Comparison of ENCODE assay signal across 2 cellular contexts in the genomic region with DNA sequence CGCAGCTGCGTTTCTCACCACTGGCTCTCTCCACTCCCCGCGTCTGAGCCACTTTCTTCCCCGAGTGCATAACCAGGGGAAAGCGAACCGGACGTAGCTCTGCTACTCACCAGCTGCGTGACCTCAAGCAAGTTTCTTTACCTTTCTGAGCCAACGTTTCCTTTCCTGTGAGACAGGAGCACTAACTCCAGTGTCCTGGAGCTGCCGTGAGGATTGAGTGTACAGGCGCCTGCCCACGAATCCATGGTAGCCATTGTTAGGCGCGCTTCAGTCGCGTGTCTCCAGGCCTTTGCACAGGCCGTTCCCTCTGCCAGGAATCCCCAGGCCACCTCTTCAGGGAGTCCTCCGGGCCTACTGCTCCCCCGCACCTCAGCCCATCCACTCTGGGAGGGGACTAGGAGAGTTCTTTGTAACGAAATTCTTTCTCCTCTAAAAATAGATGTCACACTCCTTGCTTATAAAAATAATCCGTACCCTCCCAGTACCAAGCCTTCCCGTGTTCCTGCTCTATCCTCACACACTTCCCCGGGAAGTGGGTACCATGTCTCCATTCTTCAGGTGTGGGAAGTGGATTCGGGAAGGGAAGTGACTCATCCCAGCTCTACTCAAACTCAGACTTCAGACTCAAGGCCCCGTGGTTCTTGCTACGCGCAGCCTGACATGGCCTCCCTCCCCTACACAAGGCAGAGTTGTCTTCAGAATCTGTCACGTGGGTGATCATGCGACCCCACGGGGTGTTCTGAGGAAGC.
A peak's percentile ranks its signal among the peaks of the same experiment; 100 is the strongest.
TF ChIP-seq lines count a peak whose summit lies in the region.

No MANE protein-coding gene starts in this region.

TF ChIP-seq in HEK293, 187 proteins besides CTCF, POLR2A, EP300 and RAD21 (continued from another document):
- TF ChIP-seq, protein P1, sequence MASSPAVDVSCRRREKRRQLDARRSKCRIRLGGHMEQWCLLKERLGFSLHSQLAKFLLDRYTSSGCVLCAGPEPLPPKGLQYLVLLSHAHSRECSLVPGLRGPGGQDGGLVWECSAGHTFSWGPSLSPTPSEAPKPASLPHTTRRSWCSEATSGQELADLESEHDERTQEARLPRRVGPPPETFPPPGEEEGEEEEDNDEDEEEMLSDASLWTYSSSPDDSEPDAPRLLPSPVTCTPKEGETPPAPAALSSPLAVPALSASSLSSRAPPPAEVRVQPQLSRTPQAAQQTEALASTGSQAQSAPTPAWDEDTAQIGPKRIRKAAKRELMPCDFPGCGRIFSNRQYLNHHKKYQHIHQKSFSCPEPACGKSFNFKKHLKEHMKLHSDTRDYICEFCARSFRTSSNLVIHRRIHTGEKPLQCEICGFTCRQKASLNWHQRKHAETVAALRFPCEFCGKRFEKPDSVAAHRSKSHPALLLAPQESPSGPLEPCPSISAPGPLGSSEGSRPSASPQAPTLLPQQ (tag by site-specific recombination; IDR thresholded peaks at IDR 0.05) = no peak
- TF ChIP-seq ZNF202 (tag by site-specific recombination; IDR thresholded peaks at IDR 0.05; ENCODE audit: borderline replicate concordance) = no peak
- no peak for TF ChIP-seq OSR2 (tag by site-specific recombination; IDR thresholded peaks at IDR 0.05)
- TF ChIP-seq, protein P2, sequence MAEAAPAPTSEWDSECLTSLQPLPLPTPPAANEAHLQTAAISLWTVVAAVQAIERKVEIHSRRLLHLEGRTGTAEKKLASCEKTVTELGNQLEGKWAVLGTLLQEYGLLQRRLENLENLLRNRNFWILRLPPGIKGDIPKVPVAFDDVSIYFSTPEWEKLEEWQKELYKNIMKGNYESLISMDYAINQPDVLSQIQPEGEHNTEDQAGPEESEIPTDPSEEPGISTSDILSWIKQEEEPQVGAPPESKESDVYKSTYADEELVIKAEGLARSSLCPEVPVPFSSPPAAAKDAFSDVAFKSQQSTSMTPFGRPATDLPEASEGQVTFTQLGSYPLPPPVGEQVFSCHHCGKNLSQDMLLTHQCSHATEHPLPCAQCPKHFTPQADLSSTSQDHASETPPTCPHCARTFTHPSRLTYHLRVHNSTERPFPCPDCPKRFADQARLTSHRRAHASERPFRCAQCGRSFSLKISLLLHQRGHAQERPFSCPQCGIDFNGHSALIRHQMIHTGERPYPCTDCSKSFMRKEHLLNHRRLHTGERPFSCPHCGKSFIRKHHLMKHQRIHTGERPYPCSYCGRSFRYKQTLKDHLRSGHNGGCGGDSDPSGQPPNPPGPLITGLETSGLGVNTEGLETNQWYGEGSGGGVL (tag by site-specific recombination; IDR thresholded peaks at IDR 0.05) = no peak
- peak; percentile 84 for TF ChIP-seq SCRT2 (tag by site-specific recombination; IDR thresholded peaks at IDR 0.05)

TF ChIP-seq in GM12878, 131 proteins besides CTCF, POLR2A, EP300 and RAD21 (continued from another document and continues in another):
- TF ChIP-seq JUND (IDR thresholded peaks at IDR 0.05; ENCODE audit: low read depth, low read length) (no peak), YY1 (IDR thresholded peaks at IDR 0.05; ENCODE audit: low read depth, low read length) (peak; percentile 77), MYC (IDR thresholded peaks at IDR 0.05; ENCODE audit: insufficient read depth, insufficient read length, insufficient replicate concordance, low read length, severe bottlenecking) (peak; percentile 53), CHD1 (IDR thresholded peaks at IDR 0.05; ENCODE audit: low read depth, low read length) (0 out of 2 replicates have a peak, but pooled peaks have one; percentile 10), ASH2L (IDR thresholded peaks at IDR 0.05; ENCODE audit: borderline replicate concordance, low read depth) (no peak; the same call in 1 of the 2 replicates), IKZF1 (conservative IDR thresholded peaks at IDR 0.05) (peak; percentile 5), CREM (IDR thresholded peaks at IDR 0.05; ENCODE audit: low read depth) (no peak; the same call in 1 of the 2 replicates), IRF4 (IDR thresholded peaks at IDR 0.05; ENCODE audit: low read depth, low read length) (peak; percentile 59; the same call in 1 of the 2 replicates), MEF2B (IDR thresholded peaks at IDR 0.05; ENCODE audit: partially characterized antibody, poor library complexity, severe bottlenecking) (peak; percentile 54), ZNF274 (IDR thresholded peaks at IDR 0.05; ENCODE audit: insufficient read depth, insufficient read length) (no peak), KDM1A (IDR thresholded peaks at IDR 0.05; ENCODE audit: borderline replicate concordance) (no peak), TCF12 (IDR thresholded peaks at IDR 0.05; ENCODE audit: low read depth, low read length) (peak; percentile 92), YBX1 (IDR thresholded peaks at IDR 0.05) (no peak), EGR1 (IDR thresholded peaks at IDR 0.05; ENCODE audit: borderline replicate concordance in 1 of 2, low read depth in 2 of 2, low read length in 2 of 2) (0 out of 3 replicates have a peak, but pooled peaks of 1 of the 2 experiments have one; percentile 18), MEF2A (IDR thresholded peaks at IDR 0.05; ENCODE audit: insufficient read depth, low read depth, low read length) (0 out of 2 replicates have a peak, but pooled peaks have one; percentile 45), CREB1 (IDR thresholded peaks at IDR 0.05; ENCODE audit: low read depth) (no peak), SMAD5 (IDR thresholded peaks at IDR 0.05; ENCODE audit: low read depth) (peak; percentile 9; the same call in 1 of the 2 replicates), SMARCA5 (IDR thresholded peaks at IDR 0.05) (peak; percentile 57), SPI1 (IDR thresholded peaks at IDR 0.05; ENCODE audit: borderline replicate concordance, insufficient read depth, low read depth, low read length) (peak; percentile 52; the same call in 1 of the 2 replicates), NRF1 (conservative IDR thresholded peaks at IDR 0.05; ENCODE audit: low read depth, low read length) (no peak)
- TF ChIP-seq, protein P3, sequence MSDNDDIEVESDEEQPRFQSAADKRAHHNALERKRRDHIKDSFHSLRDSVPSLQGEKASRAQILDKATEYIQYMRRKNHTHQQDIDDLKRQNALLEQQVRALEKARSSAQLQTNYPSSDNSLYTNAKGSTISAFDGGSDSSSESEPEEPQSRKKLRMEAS (IDR thresholded peaks at IDR 0.05; ENCODE audit: low read depth, low read length) = peak; percentile 43; the same call in 1 of the 2 replicates
- TF ChIP-seq, protein P4, sequence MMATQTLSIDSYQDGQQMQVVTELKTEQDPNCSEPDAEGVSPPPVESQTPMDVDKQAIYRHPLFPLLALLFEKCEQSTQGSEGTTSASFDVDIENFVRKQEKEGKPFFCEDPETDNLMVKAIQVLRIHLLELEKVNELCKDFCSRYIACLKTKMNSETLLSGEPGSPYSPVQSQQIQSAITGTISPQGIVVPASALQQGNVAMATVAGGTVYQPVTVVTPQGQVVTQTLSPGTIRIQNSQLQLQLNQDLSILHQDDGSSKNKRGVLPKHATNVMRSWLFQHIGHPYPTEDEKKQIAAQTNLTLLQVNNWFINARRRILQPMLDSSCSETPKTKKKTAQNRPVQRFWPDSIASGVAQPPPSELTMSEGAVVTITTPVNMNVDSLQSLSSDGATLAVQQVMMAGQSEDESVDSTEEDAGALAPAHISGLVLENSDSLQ (IDR thresholded peaks at IDR 0.05) = peak; percentile 17; the same call in 1 of the 2 replicates
- TF ChIP-seq, protein P5, sequence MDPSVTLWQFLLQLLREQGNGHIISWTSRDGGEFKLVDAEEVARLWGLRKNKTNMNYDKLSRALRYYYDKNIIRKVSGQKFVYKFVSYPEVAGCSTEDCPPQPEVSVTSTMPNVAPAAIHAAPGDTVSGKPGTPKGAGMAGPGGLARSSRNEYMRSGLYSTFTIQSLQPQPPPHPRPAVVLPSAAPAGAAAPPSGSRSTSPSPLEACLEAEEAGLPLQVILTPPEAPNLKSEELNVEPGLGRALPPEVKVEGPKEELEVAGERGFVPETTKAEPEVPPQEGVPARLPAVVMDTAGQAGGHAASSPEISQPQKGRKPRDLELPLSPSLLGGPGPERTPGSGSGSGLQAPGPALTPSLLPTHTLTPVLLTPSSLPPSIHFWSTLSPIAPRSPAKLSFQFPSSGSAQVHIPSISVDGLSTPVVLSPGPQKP (IDR thresholded peaks at IDR 0.05; ENCODE audit: low read depth, low read length) = no peak
- TF ChIP-seq, protein P6, sequence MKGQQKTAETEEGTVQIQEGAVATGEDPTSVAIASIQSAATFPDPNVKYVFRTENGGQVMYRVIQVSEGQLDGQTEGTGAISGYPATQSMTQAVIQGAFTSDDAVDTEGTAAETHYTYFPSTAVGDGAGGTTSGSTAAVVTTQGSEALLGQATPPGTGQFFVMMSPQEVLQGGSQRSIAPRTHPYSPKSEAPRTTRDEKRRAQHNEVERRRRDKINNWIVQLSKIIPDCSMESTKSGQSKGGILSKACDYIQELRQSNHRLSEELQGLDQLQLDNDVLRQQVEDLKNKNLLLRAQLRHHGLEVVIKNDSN (IDR thresholded peaks at IDR 0.05; ENCODE audit: borderline replicate concordance, extremely low read length, insufficient read depth, low read depth, low read length) = peak; percentile 83
- TF ChIP-seq, protein P7, sequence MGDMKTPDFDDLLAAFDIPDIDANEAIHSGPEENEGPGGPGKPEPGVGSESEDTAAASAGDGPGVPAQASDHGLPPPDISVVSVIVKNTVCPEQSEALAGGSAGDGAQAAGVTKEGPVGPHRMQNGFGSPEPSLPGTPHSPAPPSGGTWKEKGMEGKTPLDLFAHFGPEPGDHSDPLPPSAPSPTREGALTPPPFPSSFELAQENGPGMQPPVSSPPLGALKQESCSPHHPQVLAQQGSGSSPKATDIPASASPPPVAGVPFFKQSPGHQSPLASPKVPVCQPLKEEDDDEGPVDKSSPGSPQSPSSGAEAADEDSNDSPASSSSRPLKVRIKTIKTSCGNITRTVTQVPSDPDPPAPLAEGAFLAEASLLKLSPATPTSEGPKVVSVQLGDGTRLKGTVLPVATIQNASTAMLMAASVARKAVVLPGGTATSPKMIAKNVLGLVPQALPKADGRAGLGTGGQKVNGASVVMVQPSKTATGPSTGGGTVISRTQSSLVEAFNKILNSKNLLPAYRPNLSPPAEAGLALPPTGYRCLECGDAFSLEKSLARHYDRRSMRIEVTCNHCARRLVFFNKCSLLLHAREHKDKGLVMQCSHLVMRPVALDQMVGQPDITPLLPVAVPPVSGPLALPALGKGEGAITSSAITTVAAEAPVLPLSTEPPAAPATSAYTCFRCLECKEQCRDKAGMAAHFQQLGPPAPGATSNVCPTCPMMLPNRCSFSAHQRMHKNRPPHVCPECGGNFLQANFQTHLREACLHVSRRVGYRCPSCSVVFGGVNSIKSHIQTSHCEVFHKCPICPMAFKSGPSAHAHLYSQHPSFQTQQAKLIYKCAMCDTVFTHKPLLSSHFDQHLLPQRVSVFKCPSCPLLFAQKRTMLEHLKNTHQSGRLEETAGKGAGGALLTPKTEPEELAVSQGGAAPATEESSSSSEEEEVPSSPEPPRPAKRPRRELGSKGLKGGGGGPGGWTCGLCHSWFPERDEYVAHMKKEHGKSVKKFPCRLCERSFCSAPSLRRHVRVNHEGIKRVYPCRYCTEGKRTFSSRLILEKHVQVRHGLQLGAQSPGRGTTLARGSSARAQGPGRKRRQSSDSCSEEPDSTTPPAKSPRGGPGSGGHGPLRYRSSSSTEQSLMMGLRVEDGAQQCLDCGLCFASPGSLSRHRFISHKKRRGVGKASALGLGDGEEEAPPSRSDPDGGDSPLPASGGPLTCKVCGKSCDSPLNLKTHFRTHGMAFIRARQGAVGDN (IDR thresholded peaks at IDR 0.05) = peak; percentile 96
- TF ChIP-seq, protein P8, sequence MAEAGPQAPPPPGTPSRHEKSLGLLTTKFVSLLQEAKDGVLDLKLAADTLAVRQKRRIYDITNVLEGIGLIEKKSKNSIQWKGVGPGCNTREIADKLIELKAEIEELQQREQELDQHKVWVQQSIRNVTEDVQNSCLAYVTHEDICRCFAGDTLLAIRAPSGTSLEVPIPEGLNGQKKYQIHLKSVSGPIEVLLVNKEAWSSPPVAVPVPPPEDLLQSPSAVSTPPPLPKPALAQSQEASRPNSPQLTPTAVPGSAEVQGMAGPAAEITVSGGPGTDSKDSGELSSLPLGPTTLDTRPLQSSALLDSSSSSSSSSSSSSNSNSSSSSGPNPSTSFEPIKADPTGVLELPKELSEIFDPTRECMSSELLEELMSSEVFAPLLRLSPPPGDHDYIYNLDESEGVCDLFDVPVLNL (IDR thresholded peaks at IDR 0.05; ENCODE audit: low read depth, low read length) = no peak
- TF ChIP-seq, protein P9, sequence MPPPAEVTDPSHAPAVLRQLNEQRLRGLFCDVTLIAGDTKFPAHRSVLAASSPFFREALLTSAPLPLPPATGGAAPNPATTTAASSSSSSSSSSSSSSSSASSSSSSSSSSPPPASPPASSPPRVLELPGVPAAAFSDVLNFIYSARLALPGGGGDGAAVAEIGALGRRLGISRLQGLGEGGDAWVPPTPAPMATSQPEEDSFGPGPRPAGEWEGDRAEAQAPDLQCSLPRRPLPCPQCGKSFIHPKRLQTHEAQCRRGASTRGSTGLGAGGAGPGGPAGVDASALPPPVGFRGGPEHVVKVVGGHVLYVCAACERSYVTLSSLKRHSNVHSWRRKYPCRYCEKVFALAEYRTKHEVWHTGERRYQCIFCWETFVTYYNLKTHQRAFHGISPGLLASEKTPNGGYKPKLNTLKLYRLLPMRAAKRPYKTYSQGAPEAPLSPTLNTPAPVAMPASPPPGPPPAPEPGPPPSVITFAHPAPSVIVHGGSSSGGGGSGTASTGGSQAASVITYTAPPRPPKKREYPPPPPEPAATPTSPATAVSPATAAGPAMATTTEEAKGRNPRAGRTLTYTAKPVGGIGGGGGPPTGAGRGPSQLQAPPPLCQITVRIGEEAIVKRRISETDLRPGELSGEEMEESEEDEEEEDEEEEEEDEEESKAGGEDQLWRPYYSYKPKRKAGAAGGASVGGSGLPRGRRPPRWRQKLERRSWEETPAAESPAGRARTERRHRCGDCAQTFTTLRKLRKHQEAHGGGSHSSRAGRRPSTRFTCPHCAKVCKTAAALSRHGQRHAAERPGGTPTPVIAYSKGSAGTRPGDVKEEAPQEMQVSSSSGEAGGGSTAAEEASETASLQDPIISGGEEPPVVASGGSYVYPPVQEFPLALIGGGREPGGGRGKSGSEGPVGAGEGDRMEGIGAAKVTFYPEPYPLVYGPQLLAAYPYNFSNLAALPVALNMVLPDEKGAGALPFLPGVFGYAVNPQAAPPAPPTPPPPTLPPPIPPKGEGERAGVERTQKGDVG (CRISPR knock-in tag; IDR thresholded peaks at IDR 0.05) = no peak
